In genomic region chr1:21468597-21468996, GRCh38 we compare ENCODE assay signal across 10 cellular contexts. TPM values are rescaled to one million over a fixed set of nuclear protein-coding genes. Genes with fewer than 3 reads are reported as not detected.
A peak's percentile ranks its signal among the peaks of the same experiment; 100 is the strongest.
DNase-seq lines count a peak whose midpoint lies in the region; ATAC-seq, FAIRE-seq and TF ChIP-seq lines count a peak whose summit lies in the region.
"Had no signal": no experiment of that assay in that cellular context is flagged by ENCODE, and none has a peak within 500 bp of the region (broad histone marks: within the 10 kb centered on the region; RNA-seq: fewer than 3 reads in every experiment).

No MANE protein-coding gene starts in this region.

- no peak for TF ChIP-seq EP300 in H1 (IDR thresholded peaks at IDR 0.05; ENCODE audit: borderline replicate concordance in 1 of 2, low read depth in 2 of 2, low read length in 2 of 2)

- no peak overlapping the region for H2AFZ ChIP-seq in MM.1S (ENCODE audit: low read length)
- H2AFZ ChIP-seq in H1 (ENCODE audit: low read length), result no peak overlapping the region

- ATAC-seq in activated CD4-positive, alpha-beta T cell treated with anti-CD3 and anti-CD28 coated beads for 36 hours, result no peak
- ATAC-seq in GM18909 (IDR thresholded peaks at IDR 0.05; ENCODE audit: poor library complexity, unreplicated experiment) (no peak), GM18517 (IDR thresholded peaks at IDR 0.05; ENCODE audit: unreplicated experiment) (no peak)

- peak overlapping the region; percentile 48; the same call in 1 of the 2 replicates for H2BK20ac ChIP-seq in H1 (ENCODE audit: low read length)

- H4K20me1 ChIP-seq in MM.1S (ENCODE audit: insufficient read depth, low read length), result no peaks in the 10 kb centered on the region
- no peaks in the 10 kb centered on the region for H4K20me1 ChIP-seq in H1 (replicated peaks in 1 of 2; ENCODE audit: control insufficient read depth in 1 of 2, insufficient read depth in 2 of 2, low read length in 2 of 2)
- H4K20me1 ChIP-seq: BLaER1 treated with 17β-estradiol and CSF1 and Interleukin-3, amounts not matched to agents 10 nM and 100 nM had no signal

- H3K4me1 Mint-ChIP-seq in activated CD4-positive, alpha-beta T cell treated with anti-CD3 and anti-CD28 coated beads for 36 hours, result no peaks in the 10 kb centered on the region
- peaks cover 5% of the 10 kb centered on the region for H3K4me1 Mint-ChIP-seq in T-helper 2 cell treated with Interferon-gamma antibody and Interleukin-4, amounts not matched to agents 5 μg/mL and 100 μg/mL, for 36 hours (ENCODE audit: low read depth)

- H3K4me2 ChIP-seq in MM.1S (ENCODE audit: low read depth, low read length) (no peak overlapping the region), H1 (ENCODE audit: insufficient read depth in 1 of 2, low read depth in 2 of 2, low read length in 2 of 2) (no peak overlapping the region)

- H4K5ac ChIP-seq in H1 (ENCODE audit: insufficient read length, low read depth, low read length), result no peak overlapping the region

- H3K27me3 Mint-ChIP-seq in activated CD4-positive, alpha-beta T cell treated with anti-CD3 and anti-CD28 coated beads for 36 hours, result no peaks in the 10 kb centered on the region
- no peaks in the 10 kb centered on the region for H3K27me3 Mint-ChIP-seq in T-helper 2 cell treated with Interferon-gamma antibody and Interleukin-4, amounts not matched to agents 5 μg/mL and 100 μg/mL, for 36 hours (ENCODE audit: low read depth)

- DNase-seq in activated CD4-positive, alpha-beta T cell treated with anti-CD3 and anti-CD28 coated beads for 36 hours, result peak; percentile 62
- DNase-seq in activated CD4-positive, alpha-beta T cell treated with anti-CD3 and anti-CD28 coated beads for 4 hours, result no peak
- DNase-seq in MM.1S (peak; percentile 19), H1 (ENCODE audit: low read depth in 1 of 2, low spot score in 2 of 2) (peak in 1 of 2 experiments; percentile 80), small intestine (peak; percentile 9)
- DNase-seq in T-helper 2 cell treated with Interferon-gamma antibody and Interleukin-4, amounts not matched to agents 5 μg/mL and 100 μg/mL, for 36 hours (ENCODE audit: low spot score), result no peak
- DNase-seq: uterus had no signal

- peaks cover 2% of the 10 kb centered on the region for H3K36me3 Mint-ChIP-seq in activated CD4-positive, alpha-beta T cell treated with anti-CD3 and anti-CD28 coated beads for 36 hours (ENCODE audit: low read depth)
- H3K36me3 Mint-ChIP-seq in T-helper 2 cell treated with Interferon-gamma antibody and Interleukin-4, amounts not matched to agents 5 μg/mL and 100 μg/mL, for 36 hours (ENCODE audit: low read depth), result no peaks in the 10 kb centered on the region

- 51% methylated on average over 10 of the region's 10 CpGs; no CpG with 5 or more reads in 1 of the 2 experiments for WGBS in H1 (ENCODE audit: extremely low coverage in 1 of 2, insufficient coverage in 1 of 2, insufficient read length in 1 of 2, insufficient replicate concordance in 2 of 2, low coverage in 1 of 2, low lambda C conversion rate in 2 of 2, missing lambda C conversion rate in 1 of 2), 2 experiments
- 41 to 63% (median 58%) methylated on average over 10 of the region's 10 CpGs for WGBS in small intestine, 3 donors

- H4K91ac ChIP-seq in H1 (replicated peaks; ENCODE audit: insufficient read length, low read length), result no peak overlapping the region

- no peak overlapping the region for H3K56ac ChIP-seq in H1 (replicated peaks; ENCODE audit: insufficient read length, low read depth, low read length)

- 0 out of 2 replicates have a peak overlapping the region, but pooled peaks have one; percentile 60 for H2BK12ac ChIP-seq in H1 (ENCODE audit: low read depth, low read length)

- H3K79me2 ChIP-seq in MM.1S (ENCODE audit: low read length), result no peaks in the 10 kb centered on the region
- no peaks in the 10 kb centered on the region for H3K79me2 ChIP-seq in H1 (ENCODE audit: control insufficient read depth in 1 of 2, insufficient read depth in 2 of 2, low read length in 2 of 2)

- H2BK5ac ChIP-seq in H1 (ENCODE audit: low read depth, low read length), result no peak overlapping the region; the same call in 1 of the 2 replicates

- H2BK120ac ChIP-seq in H1 (replicated peaks; ENCODE audit: low read depth, low read length), result no peak overlapping the region

- H3K36me3 ChIP-seq in MM.1S (replicated peaks; ENCODE audit: insufficient read depth, low read length) (no peaks in the 10 kb centered on the region), H1 (ENCODE audit: control insufficient read depth in 2 of 4, insufficient read depth in 4 of 4, low read length in 3 of 4) (no peaks in the 10 kb centered on the region), small intestine (ENCODE audit: control insufficient read depth in 2 of 2, insufficient read depth in 2 of 2, low read length in 2 of 2) (peaks cover 0 to 1% of the 10 kb centered on the region in 2 donors)
- H3K36me3 ChIP-seq: BLaER1 treated with 17β-estradiol and CSF1 and Interleukin-3, amounts not matched to agents 10 nM and 100 nM; uterus had no signal

- H3K18ac ChIP-seq in H1 (ENCODE audit: extremely low read depth, low read length), result 0 out of 2 replicates have a peak overlapping the region, but pooled peaks have one; percentile 48

- no peaks in the 10 kb centered on the region; the same call in 1 of the 2 replicates for H3K79me1 ChIP-seq in H1 (ENCODE audit: low read depth, low read length)

- H2AK5ac ChIP-seq in H1 (ENCODE audit: low read depth, low read length), result peak overlapping the region; percentile 75; the same call in 1 of the 2 replicates

- TF ChIP-seq CTCF in MM.1S (IDR thresholded peaks at IDR 0.05; ENCODE audit: low read length) (peak; percentile 30; the same call in 1 of the 2 replicates), H1 (IDR thresholded peaks at IDR 0.05; ENCODE audit: control extremely low read depth in 1 of 3, insufficient read depth in 1 of 3, low read depth in 1 of 3, low read length in 3 of 3) (peak; percentile 29 to 67 (median 55))

- H3K4me3 ChIP-seq in MM.1S (ENCODE audit: low read length), result no peak overlapping the region
- H3K4me3 ChIP-seq in H1 (ENCODE audit: extremely low read depth in 1 of 4, insufficient read depth in 2 of 4, low read depth in 3 of 4, low read length in 4 of 4), result no peak overlapping the region
- H3K4me3 ChIP-seq in small intestine (ENCODE audit: low read depth in 1 of 2, low read length in 2 of 2), result no peak overlapping the region
- H3K4me3 ChIP-seq: BLaER1 treated with 17β-estradiol and CSF1 and Interleukin-3, amounts not matched to agents 10 nM and 100 nM; uterus had no signal

- H3K23me2 ChIP-seq in H1 (ENCODE audit: low read depth, low read length), result no peaks in the 10 kb centered on the region

- intact Hi-C loops in activated CD4-positive, alpha-beta T cell treated with anti-CD3 and anti-CD28 coated beads for 36 hours (cut with DNase I, micrococcal nuclease), result loop anchor here in 1 of 2 experiments (1.0 kb wide), 1 partner anchor 98 kb away; no protein-coding TSS in a partner anchor

- H3K27me3 ChIP-seq in MM.1S (replicated peaks; ENCODE audit: insufficient read depth, low read length) (no peaks in the 10 kb centered on the region), H1 (replicated peaks in 1 of 4; ENCODE audit: control insufficient read depth in 3 of 4, extremely low read depth in 1 of 4, insufficient read depth in 3 of 4, low read length in 3 of 4) (no peaks in the 10 kb centered on the region), small intestine (ENCODE audit: control insufficient read depth in 2 of 2, insufficient read depth in 2 of 2, low read length in 2 of 2) (no peaks in the 10 kb centered on the region)
- H3K27me3 ChIP-seq: BLaER1 treated with 17β-estradiol and CSF1 and Interleukin-3, amounts not matched to agents 10 nM and 100 nM; uterus had no signal

- H4K8ac ChIP-seq in H1 (ENCODE audit: extremely low read depth, insufficient read depth, low read length), result no peak overlapping the region

- H3K23ac ChIP-seq in H1 (ENCODE audit: insufficient read length), result no peak overlapping the region

- no peak overlapping the region for H3K27ac Mint-ChIP-seq in activated CD4-positive, alpha-beta T cell treated with anti-CD3 and anti-CD28 coated beads for 36 hours
- no peak overlapping the region for H3K27ac Mint-ChIP-seq in T-helper 2 cell treated with Interferon-gamma antibody and Interleukin-4, amounts not matched to agents 5 μg/mL and 100 μg/mL, for 36 hours

- POLR2A ChIA-PET in activated CD4-positive, alpha-beta T cell treated with anti-CD3 and anti-CD28 coated beads for 36 hours (lab: Charles Lee), result no interaction called here
- POLR2A ChIA-PET in H1 (lab: Charles Lee; ENCODE audit: partially characterized antibody), result no interaction called here

- no peaks in the 10 kb centered on the region for H3F3A ChIP-seq in MM.1S (ENCODE audit: insufficient read depth, low read length)

- H3K14ac ChIP-seq in H1 (ENCODE audit: insufficient read length), result no peak overlapping the region

- no peaks in the 10 kb centered on the region for H3K9me3 Mint-ChIP-seq in activated CD4-positive, alpha-beta T cell treated with anti-CD3 and anti-CD28 coated beads for 36 hours (ENCODE audit: low read depth)
- H3K9me3 Mint-ChIP-seq in T-helper 2 cell treated with Interferon-gamma antibody and Interleukin-4, amounts not matched to agents 5 μg/mL and 100 μg/mL, for 36 hours, result no peaks in the 10 kb centered on the region

- H3K27ac ChIP-seq in MM.1S (ENCODE audit: low read length) (no peak overlapping the region), H1 (ENCODE audit: low read depth, low read length) (no peak overlapping the region), small intestine (ENCODE audit: low read depth in 1 of 2, low read length in 1 of 2) (no peak overlapping the region)
- H3K27ac ChIP-seq: BLaER1 treated with 17β-estradiol and CSF1 and Interleukin-3, amounts not matched to agents 10 nM and 100 nM; uterus had no signal

- no peaks in the 10 kb centered on the region for H3K9me2 ChIP-seq in MM.1S (replicated peaks; ENCODE audit: insufficient read depth, low read length)

- no peak for TF ChIP-seq POLR2A in H1 (IDR thresholded peaks at IDR 0.05; ENCODE audit: control extremely low read depth in 1 of 2, low read depth in 2 of 2, low read length in 2 of 2)

- H2BK15ac ChIP-seq in H1 (ENCODE audit: low read length), result no peak overlapping the region

- H3K9ac ChIP-seq in MM.1S (ENCODE audit: low read length) (no peak overlapping the region), H1 (replicated peaks in 1 of 4; ENCODE audit: extremely low read depth in 1 of 4, low read depth in 3 of 4, low read length in 3 of 4) (no peak overlapping the region)
- H3K9ac ChIP-seq: BLaER1 treated with 17β-estradiol and CSF1 and Interleukin-3, amounts not matched to agents 10 nM and 100 nM had no signal

- no peak overlapping the region for H3K4me3 Mint-ChIP-seq in activated CD4-positive, alpha-beta T cell treated with anti-CD3 and anti-CD28 coated beads for 36 hours
- no peak overlapping the region for H3K4me3 Mint-ChIP-seq in T-helper 2 cell treated with Interferon-gamma antibody and Interleukin-4, amounts not matched to agents 5 μg/mL and 100 μg/mL, for 36 hours

- H3K4me1 ChIP-seq in MM.1S (ENCODE audit: low read length), result no peaks in the 10 kb centered on the region
- peaks cover 2 to 5% (median 4%) of the 10 kb centered on the region in 4 experiments; a peak in 5 of 7 replicates for H3K4me1 ChIP-seq in H1 (replicated peaks in 1 of 4; ENCODE audit: control insufficient read depth in 3 of 4, insufficient read depth in 4 of 4, low read length in 3 of 4)
- no peaks in the 10 kb centered on the region for H3K4me1 ChIP-seq in small intestine (ENCODE audit: control insufficient read depth in 2 of 2, insufficient read depth in 1 of 2, low read depth in 1 of 2, low read length in 1 of 2)
- H3K4me1 ChIP-seq: uterus had no signal

- no peaks in the 10 kb centered on the region for H3K9me3 ChIP-seq in MM.1S (replicated peaks; ENCODE audit: insufficient read depth, low read length)
- H3K9me3 ChIP-seq in H1 (ENCODE audit: insufficient read depth in 2 of 2, low read depth in 1 of 2, low read length in 1 of 2), result no peaks in the 10 kb centered on the region
- no peaks in the 10 kb centered on the region for H3K9me3 ChIP-seq in small intestine (ENCODE audit: control insufficient read depth, low read depth)
- H3K9me3 ChIP-seq: BLaER1 treated with 17β-estradiol and CSF1 and Interleukin-3, amounts not matched to agents 10 nM and 100 nM; uterus had no signal

- TF ChIP-seq RAD21 in H1 (IDR thresholded peaks at IDR 0.05 in 1 of 2, conservative IDR thresholded peaks at IDR 0.05 in 1 of 2; ENCODE audit: low read depth in 2 of 2, low read length in 2 of 2), result peak; percentile 34 to 61; a peak in 3 of 4 replicates

- H3K4ac ChIP-seq in H1 (replicated peaks; ENCODE audit: insufficient read length, low read depth, low read length), result no peak overlapping the region

- CTCF ChIA-PET in activated CD4-positive, alpha-beta T cell treated with anti-CD3 and anti-CD28 coated beads for 36 hours (lab: Charles Lee), result interaction anchor here (0.8 to 1.1 kb wide), 2 partner anchors 21 to 23 kb away, joined by 3 to 4 read pairs; no protein-coding TSS in a partner anchor
- CTCF ChIA-PET in H1 (lab: Charles Lee; ENCODE audit: partially characterized antibody), result interaction anchor here (0.5 to 6.2 kb wide), 14 partner anchors 10 to 326 kb away, joined by 3 to 35 read pairs (median 4); no protein-coding TSS in a partner anchor

- FAIRE-seq in H1 (lab: Jason Lieb, UNC) (no peak), small intestine (lab: Jason Lieb, UNC) (no peak)

RNA-seq across cellular contexts. Expression of gene NBPF3, which starts 28.7 kb away (rescaled TPM):
- 1 to 10 TPM; 8.5 to 9.9 TPM for total RNA-seq in activated CD4-positive, alpha-beta T cell treated with anti-CD3 and anti-CD28 coated beads for 36 hours
- total RNA-seq in H1 (2021; fragmentation: NEBNext Ultra II Directional; extraction: Animal tissue kit (Norgen Biotek cat#: 25700)), result 4.1 and 4.3 TPM in 2 replicates
- polyA plus RNA-seq in H1 (2011; rRNA removed), result 2.7 and 3.8 TPM in 2 replicates
- 3.8 TPM for polyA plus RNA-seq in H1 (2011; cell fraction: cytosol; rRNA removed)
- polyA plus RNA-seq in H1 (2011; cell fraction: nucleus; rRNA removed), result 9.1 TPM
- 3.6 to 5.6 TPM (median 4.8 TPM) in 4 replicates for polyA plus RNA-seq in H1 (2012, experiment 1 of 2)
- polyA plus RNA-seq in H1 (2012, experiment 2 of 2), result 1.5 TPM
- 2.6 TPM for polyA plus RNA-seq in H1 (2013, experiment 1 of 2)
- polyA plus RNA-seq in H1 (2013, experiment 2 of 2), result 2.5 TPM
- polyA minus RNA-seq in H1 (2011; rRNA and poly(A)+ RNA removed), result 6.7 and 12.0 TPM in 2 replicates
- polyA minus RNA-seq in H1 (2011; cell fraction: cytosol; rRNA and poly(A)+ RNA removed), result 4.3 TPM
- polyA minus RNA-seq in H1 (2011; cell fraction: nucleus; rRNA and poly(A)+ RNA removed), result 7.9 TPM
- 1 to 10 TPM; 1.4 to 2.7 (median 1.8) TPM for polyA plus RNA-seq in small intestine

RNA-seq across cellular contexts. Expression of gene ALPL, which starts 40.6 kb away (rescaled TPM):
- total RNA-seq in activated CD4-positive, alpha-beta T cell treated with anti-CD3 and anti-CD28 coated beads for 36 hours, result not detected
- 175 and 178 TPM in 2 replicates for total RNA-seq in H1 (2021; fragmentation: NEBNext Ultra II Directional; extraction: Animal tissue kit (Norgen Biotek cat#: 25700))
- 362 and 487 TPM in 2 replicates for polyA plus RNA-seq in H1 (2011; rRNA removed)
- polyA plus RNA-seq in H1 (2011; cell fraction: cytosol; rRNA removed), result 189 TPM
- 238 TPM for polyA plus RNA-seq in H1 (2011; cell fraction: nucleus; rRNA removed)
- polyA plus RNA-seq in H1 (2012, experiment 1 of 2), result 179 to 258 TPM (median 246 TPM) in 4 replicates
- polyA plus RNA-seq in H1 (2012, experiment 2 of 2), result 250 TPM
- polyA plus RNA-seq in H1 (2013, experiment 1 of 2), result 256 TPM
- polyA plus RNA-seq in H1 (2013, experiment 2 of 2), result 256 TPM
- 155 and 168 TPM in 2 replicates for polyA minus RNA-seq in H1 (2011; rRNA and poly(A)+ RNA removed)
- polyA minus RNA-seq in H1 (2011; cell fraction: cytosol; rRNA and poly(A)+ RNA removed), result 169 TPM
- 75.5 TPM for polyA minus RNA-seq in H1 (2011; cell fraction: nucleus; rRNA and poly(A)+ RNA removed)
- polyA plus RNA-seq in small intestine, result 1 to 10 TPM in 2 of 3 donors, under 1 TPM in 1; 0.89 to 3.0 (median 2.6) TPM

Comparison
In these comparisons a context has a peak if more than half of its experiments do, and no peak if none do; other contexts are left out.
1. DNase-seq: peak in activated CD4-positive, alpha-beta T cell treated with anti-CD3 and anti-CD28 coated beads for 36 hours (single experiment), MM.1S (single experiment) and small intestine (single experiment); none in activated CD4-positive, alpha-beta T cell treated with anti-CD3 and anti-CD28 coated beads for 4 hours (0 of 2) and T-helper 2 cell treated with Interferon-gamma antibody and Interleukin-4, amounts not matched to agents 5 μg/mL and 100 μg/mL, for 36 hours (single experiment).
2. RNA of gene ALPL, which starts 40.6 kb away (total RNA-seq): 175 to 178 TPM in H1; not detected in activated CD4-positive, alpha-beta T cell treated with anti-CD3 and anti-CD28 coated beads for 36 hours; every median in the first group is over 100 times any median in the second.